ENCODE assay signal across 9 cellular contexts in the genomic region with DNA sequence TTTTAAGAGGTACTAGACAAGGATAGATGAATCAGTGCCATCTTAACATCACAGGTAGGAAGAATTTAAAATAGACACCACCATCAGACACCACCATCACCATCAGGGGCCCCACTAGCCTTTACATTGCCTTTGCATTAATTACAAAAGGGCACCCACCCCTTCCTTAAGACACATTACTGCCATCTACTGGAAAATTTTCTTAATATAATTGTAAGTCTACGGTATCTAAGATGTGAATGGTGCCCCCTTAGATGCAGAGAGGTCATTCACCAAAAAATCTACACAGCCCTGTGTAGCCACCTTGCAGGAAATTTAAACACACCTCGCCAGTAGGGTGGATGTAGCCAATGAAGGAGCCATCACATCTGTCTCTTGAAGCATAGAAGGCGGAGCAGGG.
DNase-seq lines count a peak whose midpoint lies in the region; ATAC-seq, FAIRE-seq and TF ChIP-seq lines count a peak whose summit lies in the region.
"Had no signal": no experiment of that assay in that cellular context is flagged by ENCODE, and none has a peak within 500 bp of the region (broad histone marks: within the 10 kb centered on the region; RNA-seq: fewer than 3 reads in every experiment).

No MANE protein-coding gene starts in this region.

- no peaks in the 10 kb centered on the region for H3K36me3 ChIP-seq in BE2C

- peaks cover 44% of the 10 kb centered on the region for H3K4me1 Mint-ChIP-seq in Calu3 (ENCODE audit: low read depth, unreplicated experiment)
- H3K4me1 Mint-ChIP-seq in activated T-helper 2 cell treated with anti-CD3 and anti-CD28 coated beads, Interferon-gamma antibody, Interleukin-2, Interleukin-4, amounts not matched to agents 10 μg/mL and 5 μg/mL and 100 μg/mL, durations not matched to agents 14 hours and 24 hours and 36 hours (ENCODE audit: low read depth) = peaks cover 5% of the 10 kb centered on the region

- H3K27me3 Mint-ChIP-seq in Calu3 (ENCODE audit: unreplicated experiment) = no peaks in the 10 kb centered on the region
- no peaks in the 10 kb centered on the region for H3K27me3 Mint-ChIP-seq in activated T-helper 2 cell treated with anti-CD3 and anti-CD28 coated beads, Interferon-gamma antibody, Interleukin-2, Interleukin-4, amounts not matched to agents 10 μg/mL and 5 μg/mL and 100 μg/mL, durations not matched to agents 14 hours and 24 hours and 36 hours (ENCODE audit: low read depth)

- no peak for FAIRE-seq in GM12892 (lab: Jason Lieb, UNC)

- CTCF ChIA-PET in Calu3 (lab: Charles Lee) = no interaction called here

- peak; percentile 27 for TF ChIP-seq CTCF in BE2C (IDR thresholded peaks at IDR 0.05; ENCODE audit: low read depth, low read length)
- TF ChIP-seq CTCF in fibroblast of the aortic adventitia (IDR thresholded peaks at IDR 0.05; ENCODE audit: insufficient read depth, low read length) = peak; percentile 12
- no peak for TF ChIP-seq CTCF in Calu3 (IDR thresholded peaks at IDR 0.05; ENCODE audit: unreplicated experiment)

- no peaks in the 10 kb centered on the region for H3K27me3 ChIP-seq in BE2C

- H3K4me1 ChIP-seq in BE2C = peaks cover 11% of the 10 kb centered on the region

- H3K4me3 ChIP-seq in BE2C (ENCODE audit: low read depth, low read length) = no peak overlapping the region
- H3K4me3 ChIP-seq in fibroblast of the aortic adventitia (ENCODE audit: low read depth, low read length) = no peak overlapping the region

- no peak overlapping the region for H3K27ac Mint-ChIP-seq in Calu3 (ENCODE audit: unreplicated experiment)
- H3K27ac Mint-ChIP-seq in activated T-helper 2 cell treated with anti-CD3 and anti-CD28 coated beads, Interferon-gamma antibody, Interleukin-2, Interleukin-4, amounts not matched to agents 10 μg/mL and 5 μg/mL and 100 μg/mL, durations not matched to agents 14 hours and 24 hours and 36 hours = no peak overlapping the region

- ATAC-seq in GM21447 (IDR thresholded peaks at IDR 0.05; ENCODE audit: unreplicated experiment) = no peak
- ATAC-seq in HG03565 (IDR thresholded peaks at IDR 0.05; ENCODE audit: unreplicated experiment) = no peak

- no peaks in the 10 kb centered on the region for H3K9me3 Mint-ChIP-seq in Calu3 (ENCODE audit: low read depth, unreplicated experiment)
- H3K9me3 Mint-ChIP-seq in activated T-helper 2 cell treated with anti-CD3 and anti-CD28 coated beads, Interferon-gamma antibody, Interleukin-2, Interleukin-4, amounts not matched to agents 10 μg/mL and 5 μg/mL and 100 μg/mL, durations not matched to agents 14 hours and 24 hours and 36 hours = no peaks in the 10 kb centered on the region

- intact Hi-C loops in Calu3 (cut with micrococcal nuclease; ENCODE audit: unreplicated experiment) = loop anchor here (2.0 kb wide), 1 partner anchor 179 kb away; no protein-coding TSS in a partner anchor
- intact Hi-C loops in activated T-helper 2 cell treated with anti-CD3 and anti-CD28 coated beads, Interferon-gamma antibody, Interleukin-2, Interleukin-4, amounts not matched to agents 10 μg/mL and 5 μg/mL and 100 μg/mL, durations not matched to agents 14 hours and 24 hours and 36 hours (cut with micrococcal nuclease) = loop anchor here (10.0 kb wide), 1 partner anchor 231 kb away; no protein-coding TSS in a partner anchor

- H3K4me3 Mint-ChIP-seq in Calu3 (ENCODE audit: low read depth, unreplicated experiment) = no peak overlapping the region
- H3K4me3 Mint-ChIP-seq in activated T-helper 2 cell treated with anti-CD3 and anti-CD28 coated beads, Interferon-gamma antibody, Interleukin-2, Interleukin-4, amounts not matched to agents 10 μg/mL and 5 μg/mL and 100 μg/mL, durations not matched to agents 14 hours and 24 hours and 36 hours (ENCODE audit: low read depth) = no peak overlapping the region

- no peak for TF ChIP-seq POLR2A in GM12892 (IDR thresholded peaks at IDR 0.05; ENCODE audit: low read depth, low read length)

- no peaks in the 10 kb centered on the region for H3K36me3 Mint-ChIP-seq in Calu3 (ENCODE audit: insufficient read depth, unreplicated experiment)
- H3K36me3 Mint-ChIP-seq in activated T-helper 2 cell treated with anti-CD3 and anti-CD28 coated beads, Interferon-gamma antibody, Interleukin-2, Interleukin-4, amounts not matched to agents 10 μg/mL and 5 μg/mL and 100 μg/mL, durations not matched to agents 14 hours and 24 hours and 36 hours (ENCODE audit: low read depth) = no peaks in the 10 kb centered on the region

- no TSS peak for BruUV-seq in Calu3 (replicated peaks; lab: Mats Ljungman, UMichigan)

- H3K9me3 ChIP-seq in BE2C = no peaks in the 10 kb centered on the region

- DNase-seq in BE2C (no peak), GM12892 (ENCODE audit: insufficient read length) (peak; percentile 8), NOMO-1 treated with dmso at 0.1 percent for 144 hours (lab: John Stamatoyannopoulos, UW; ENCODE audit: unreplicated experiment) (peak; percentile 20), fibroblast of the aortic adventitia (ENCODE audit: low read depth) (peak; percentile 20), Calu3 (no peak)
- DNase-seq in activated T-helper 2 cell treated with anti-CD3 and anti-CD28 coated beads, Interferon-gamma antibody, Interleukin-2, Interleukin-4, amounts not matched to agents 10 μg/mL and 5 μg/mL and 100 μg/mL, durations not matched to agents 14 hours and 24 hours and 36 hours (ENCODE audit: low spot score) = no peak
- DNase-seq: activated CD8-positive, alpha-beta memory T cell treated with anti-CD3 and anti-CD28 coated beads, Interleukin-2, amount 50 U/mL, for 48 hours had no signal

Comparison
In these comparisons a context has a peak if more than half of its experiments do, and no peak if none do; other contexts are left out.
1. DNase-seq: peak in GM12892 (single experiment), NOMO-1 treated with dmso at 0.1 percent for 144 hours (single experiment) and fibroblast of the aortic adventitia (single experiment); none in BE2C (single experiment), Calu3 (single experiment) and activated T-helper 2 cell treated with anti-CD3 and anti-CD28 coated beads, Interferon-gamma antibody, Interleukin-2, Interleukin-4, amounts not matched to agents 10 μg/mL and 5 μg/mL and 100 μg/mL, durations not matched to agents 14 hours and 24 hours and 36 hours (single experiment).